1 cellular context compared by ENCODE assay signal in the genomic region with DNA sequence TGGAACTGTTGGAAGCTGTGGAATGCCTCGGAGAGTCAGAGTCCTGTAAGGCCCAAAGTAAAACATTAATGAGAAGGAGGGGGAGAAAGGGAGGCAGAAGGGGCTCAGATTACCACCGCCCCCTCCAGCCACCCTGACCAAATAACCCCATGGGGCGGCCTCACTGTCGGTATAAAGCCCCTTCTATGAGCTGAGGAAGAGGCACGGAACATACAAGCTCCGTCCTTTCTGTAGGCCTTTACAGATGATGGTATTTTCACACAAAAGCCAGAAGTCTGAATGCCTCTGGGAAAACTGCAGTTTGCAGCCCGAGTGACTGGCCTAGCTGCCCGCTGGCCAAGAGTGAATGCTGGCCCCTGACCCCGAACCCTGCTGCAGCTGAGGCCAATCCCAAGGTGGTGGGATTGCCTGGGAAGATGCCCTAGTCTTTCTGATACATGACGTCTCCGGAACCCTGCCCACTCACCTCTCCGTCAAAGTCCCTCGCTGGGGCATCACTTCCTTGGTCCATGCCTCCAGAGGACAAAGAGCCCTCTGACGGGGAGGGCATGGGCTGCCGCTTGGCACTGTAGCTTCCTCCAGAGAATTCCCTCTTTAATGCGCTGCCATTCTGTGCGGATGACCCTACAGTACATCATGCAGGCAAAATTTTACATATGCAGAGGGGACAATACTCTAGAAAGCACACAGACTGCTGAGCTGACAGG.
TF ChIP-seq lines count a peak whose summit lies in the region.

No MANE protein-coding gene starts in this region.

TF ChIP-seq in GM23338, 12 proteins besides CTCF, POLR2A, EP300 and RAD21 (continued from another document):
- TF ChIP-seq, protein P1, sequence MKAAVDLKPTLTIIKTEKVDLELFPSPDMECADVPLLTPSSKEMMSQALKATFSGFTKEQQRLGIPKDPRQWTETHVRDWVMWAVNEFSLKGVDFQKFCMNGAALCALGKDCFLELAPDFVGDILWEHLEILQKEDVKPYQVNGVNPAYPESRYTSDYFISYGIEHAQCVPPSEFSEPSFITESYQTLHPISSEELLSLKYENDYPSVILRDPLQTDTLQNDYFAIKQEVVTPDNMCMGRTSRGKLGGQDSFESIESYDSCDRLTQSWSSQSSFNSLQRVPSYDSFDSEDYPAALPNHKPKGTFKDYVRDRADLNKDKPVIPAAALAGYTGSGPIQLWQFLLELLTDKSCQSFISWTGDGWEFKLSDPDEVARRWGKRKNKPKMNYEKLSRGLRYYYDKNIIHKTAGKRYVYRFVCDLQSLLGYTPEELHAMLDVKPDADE (IDR thresholded peaks at IDR 0.05), result no peak
- no peak for TF ChIP-seq EZH2phosphoT487 (IDR thresholded peaks at IDR 0.05; ENCODE audit: unreplicated experiment)
- TF ChIP-seq, protein P2, sequence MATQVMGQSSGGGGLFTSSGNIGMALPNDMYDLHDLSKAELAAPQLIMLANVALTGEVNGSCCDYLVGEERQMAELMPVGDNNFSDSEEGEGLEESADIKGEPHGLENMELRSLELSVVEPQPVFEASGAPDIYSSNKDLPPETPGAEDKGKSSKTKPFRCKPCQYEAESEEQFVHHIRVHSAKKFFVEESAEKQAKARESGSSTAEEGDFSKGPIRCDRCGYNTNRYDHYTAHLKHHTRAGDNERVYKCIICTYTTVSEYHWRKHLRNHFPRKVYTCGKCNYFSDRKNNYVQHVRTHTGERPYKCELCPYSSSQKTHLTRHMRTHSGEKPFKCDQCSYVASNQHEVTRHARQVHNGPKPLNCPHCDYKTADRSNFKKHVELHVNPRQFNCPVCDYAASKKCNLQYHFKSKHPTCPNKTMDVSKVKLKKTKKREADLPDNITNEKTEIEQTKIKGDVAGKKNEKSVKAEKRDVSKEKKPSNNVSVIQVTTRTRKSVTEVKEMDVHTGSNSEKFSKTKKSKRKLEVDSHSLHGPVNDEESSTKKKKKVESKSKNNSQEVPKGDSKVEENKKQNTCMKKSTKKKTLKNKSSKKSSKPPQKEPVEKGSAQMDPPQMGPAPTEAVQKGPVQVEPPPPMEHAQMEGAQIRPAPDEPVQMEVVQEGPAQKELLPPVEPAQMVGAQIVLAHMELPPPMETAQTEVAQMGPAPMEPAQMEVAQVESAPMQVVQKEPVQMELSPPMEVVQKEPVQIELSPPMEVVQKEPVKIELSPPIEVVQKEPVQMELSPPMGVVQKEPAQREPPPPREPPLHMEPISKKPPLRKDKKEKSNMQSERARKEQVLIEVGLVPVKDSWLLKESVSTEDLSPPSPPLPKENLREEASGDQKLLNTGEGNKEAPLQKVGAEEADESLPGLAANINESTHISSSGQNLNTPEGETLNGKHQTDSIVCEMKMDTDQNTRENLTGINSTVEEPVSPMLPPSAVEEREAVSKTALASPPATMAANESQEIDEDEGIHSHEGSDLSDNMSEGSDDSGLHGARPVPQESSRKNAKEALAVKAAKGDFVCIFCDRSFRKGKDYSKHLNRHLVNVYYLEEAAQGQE (IDR thresholded peaks at IDR 0.05; ENCODE audit: unreplicated experiment), result no peak
- no peak for TF ChIP-seq POLR2AphosphoS5 (IDR thresholded peaks at IDR 0.05; ENCODE audit: low read depth)
- TF ChIP-seq EZH2 (IDR thresholded peaks at IDR 0.05; ENCODE audit: low read depth, unreplicated experiment), result no peak
- no peak for TF ChIP-seq JUNB (IDR thresholded peaks at IDR 0.05; ENCODE audit: unreplicated experiment)
TF ChIP-seq in GM23338: peak in this region for 0.
